ENCODE assay signal across 8 cellular contexts in the genomic region with DNA sequence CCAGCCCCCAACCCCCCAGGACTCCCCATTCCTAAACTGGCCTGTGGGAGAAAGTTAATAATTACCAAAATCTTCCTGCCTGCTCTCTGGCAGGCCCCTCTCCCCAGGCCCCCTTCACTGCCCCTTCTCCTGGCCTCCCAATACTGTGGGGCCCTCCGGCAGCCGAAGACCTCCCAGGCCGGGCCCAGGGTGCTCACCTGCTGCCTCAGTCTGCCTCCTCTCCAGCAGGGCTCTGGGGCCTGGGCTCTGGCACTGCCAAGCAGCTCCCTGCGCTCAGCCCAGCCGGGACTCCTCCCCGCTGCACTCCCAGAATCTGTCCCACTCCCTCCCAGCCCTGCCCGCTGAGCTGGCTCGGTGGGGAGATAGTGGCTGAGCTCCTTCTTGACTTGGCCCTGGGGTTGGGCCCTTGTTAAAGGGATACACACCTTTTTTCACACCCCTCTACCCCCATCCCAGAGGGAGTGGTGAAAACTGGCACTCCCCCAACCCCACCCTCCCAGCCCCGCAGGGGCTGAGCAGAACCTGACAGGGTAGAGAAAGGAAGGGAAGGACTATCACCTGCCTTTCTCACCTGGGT. TPM values are rescaled to one million over a fixed set of nuclear protein-coding genes. Genes with fewer than 3 reads are reported as not detected.
A peak's percentile ranks its signal among the peaks of the same experiment; 100 is the strongest.
DNase-seq lines count a peak whose midpoint lies in the region; ATAC-seq and TF ChIP-seq lines count a peak whose summit lies in the region.

A gene with protein sequence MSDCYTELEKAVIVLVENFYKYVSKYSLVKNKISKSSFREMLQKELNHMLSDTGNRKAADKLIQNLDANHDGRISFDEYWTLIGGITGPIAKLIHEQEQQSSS (minus strand): TSS at position 383 of the 577 bp plus-strand sequence. CDS start 4,986 bp downstream, outside the sequence.

- no peaks in the 10 kb centered on the region for H3K9me3 ChIP-seq in SJCRH30 (replicated peaks)

- H3K9me3 Mint-ChIP-seq in nephron progenitor cell = no peaks in the 10 kb centered on the region
- H3K9me3 Mint-ChIP-seq in activated CD4-positive, alpha-beta memory T cell treated with anti-CD3 and anti-CD28 coated beads for 36 hours = no peaks in the 10 kb centered on the region

- H3K27ac Mint-ChIP-seq in nephron progenitor cell = no peak within 1 kb of the TSS
- no peak within 1 kb of the TSS for H3K27ac Mint-ChIP-seq in activated CD4-positive, alpha-beta memory T cell treated with anti-CD3 and anti-CD28 coated beads for 36 hours

- H3K27me3 Mint-ChIP-seq in nephron progenitor cell (ENCODE audit: low read depth, poor library complexity) = peaks cover 7% of the 10 kb centered on the region
- no peaks in the 10 kb centered on the region for H3K27me3 Mint-ChIP-seq in activated CD4-positive, alpha-beta memory T cell treated with anti-CD3 and anti-CD28 coated beads for 36 hours

- no peaks in the 10 kb centered on the region for H3K36me3 ChIP-seq in SJCRH30

- ATAC-seq in GM19455 (IDR thresholded peaks at IDR 0.05; ENCODE audit: unreplicated experiment) = no peak
- ATAC-seq in HG03439 (IDR thresholded peaks at IDR 0.05; ENCODE audit: unreplicated experiment) = no peak

- H3K4me3 Mint-ChIP-seq in nephron progenitor cell = peak within 1 kb of the TSS; percentile 75
- no peak within 1 kb of the TSS for H3K4me3 Mint-ChIP-seq in activated CD4-positive, alpha-beta memory T cell treated with anti-CD3 and anti-CD28 coated beads for 36 hours

- DNase-seq in AG09319 (ENCODE audit: extremely low read depth, low read depth) = peak; percentile 37
- DNase-seq in SJCRH30 = peak; percentile 50 to 58
- peak; percentile 61 for DNase-seq in fibroblast of peridontal ligament (ENCODE audit: extremely low read depth)
- peak; percentile 35 for DNase-seq in nephron progenitor cell
- DNase-seq in GM19238 (ENCODE audit: insufficient read length, low spot score) = no peak
- DNase-seq in activated CD4-positive, alpha-beta memory T cell treated with anti-CD3 and anti-CD28 coated beads for 36 hours = no peak

- no peak for TF ChIP-seq CTCF in AG09319 (IDR thresholded peaks at IDR 0.05; ENCODE audit: low read depth, low read length)
- TF ChIP-seq CTCF in nephron progenitor cell (IDR thresholded peaks at IDR 0.05) = no peak

- CTCF ChIA-PET in activated CD4-positive, alpha-beta memory T cell treated with anti-CD3 and anti-CD28 coated beads for 36 hours (lab: Charles Lee) = interaction anchor here (3.6 kb wide), 1 partner anchor 80 kb away, joined by 14 read pairs; no protein-coding TSS in a partner anchor

- peaks cover 62% of the 10 kb centered on the region for H3K4me1 Mint-ChIP-seq in nephron progenitor cell
- H3K4me1 Mint-ChIP-seq in activated CD4-positive, alpha-beta memory T cell treated with anti-CD3 and anti-CD28 coated beads for 36 hours (ENCODE audit: low read depth) = no peaks in the 10 kb centered on the region

- no peaks in the 10 kb centered on the region for H3K36me3 Mint-ChIP-seq in nephron progenitor cell (ENCODE audit: low read depth)
- no peaks in the 10 kb centered on the region for H3K36me3 Mint-ChIP-seq in activated CD4-positive, alpha-beta memory T cell treated with anti-CD3 and anti-CD28 coated beads for 36 hours

- peaks cover 28% of the 10 kb centered on the region for H3K4me1 ChIP-seq in SJCRH30

- POLR2A ChIA-PET in activated CD4-positive, alpha-beta memory T cell treated with anti-CD3 and anti-CD28 coated beads for 36 hours (lab: Charles Lee) = no interaction called here

- intact Hi-C loops in activated CD4-positive, alpha-beta memory T cell treated with anti-CD3 and anti-CD28 coated beads for 36 hours (cut with micrococcal nuclease) = no loop called here

- no peaks in the 10 kb centered on the region for H3K27me3 ChIP-seq in SJCRH30

- H3K4me3 ChIP-seq in SJCRH30 = peak within 1 kb of the TSS; percentile 59

- peak within 1 kb of the TSS; percentile 39 for H3K27ac ChIP-seq in SJCRH30

RNA-seq across cellular contexts. Expression of the gene that starts here (rescaled TPM):
- 46.6 and 50.7 TPM in 2 replicates for total RNA-seq in SJCRH30 (2014; rRNA removed; shearing (Covaris generic))
- total RNA-seq in activated CD4-positive, alpha-beta memory T cell treated with anti-CD3 and anti-CD28 coated beads for 36 hours = not detected

Comparison
In these comparisons a context has a peak if more than half of its experiments do, and no peak if none do; other contexts are left out.
1. RNA of the gene that starts here (total RNA-seq): 46.6 to 50.7 TPM in SJCRH30; not detected in activated CD4-positive, alpha-beta memory T cell treated with anti-CD3 and anti-CD28 coated beads for 36 hours; every median in the first group is over 10 times any median in the second.
2. DNase-seq: peak in AG09319 (single experiment), SJCRH30 (2 of 2), fibroblast of peridontal ligament (single experiment) and nephron progenitor cell (single experiment); none in GM19238 (single experiment) and activated CD4-positive, alpha-beta memory T cell treated with anti-CD3 and anti-CD28 coated beads for 36 hours (single experiment).